17 cellular contexts compared by ENCODE assay signal in genomic region chr11:96024666-96025065, GRCh38.
A peak's percentile ranks its signal among the peaks of the same experiment; 100 is the strongest.
DNase-seq lines count a peak whose midpoint lies in the region; ATAC-seq and TF ChIP-seq lines count a peak whose summit lies in the region.
"Had no signal": no experiment of that assay in that cellular context is flagged by ENCODE, and none has a peak within 500 bp of the region (broad histone marks: within the 10 kb centered on the region; RNA-seq: fewer than 3 reads in every experiment).

No MANE protein-coding gene starts in this region.

- TF ChIP-seq CTCF in CD4-positive, alpha-beta T cell (IDR thresholded peaks at IDR 0.05): no peak
- no peak for TF ChIP-seq CTCF in activated CD8-positive, alpha-beta T cell treated with anti-CD3 and anti-CD28 coated beads for 36 hours (IDR thresholded peaks at IDR 0.05)
- no peak for TF ChIP-seq CTCF in nephron progenitor cell (IDR thresholded peaks at IDR 0.05)
- TF ChIP-seq CTCF in spleen (IDR thresholded peaks at IDR 0.05 in 8 of 11, conservative IDR thresholded peaks at IDR 0.05 in 3 of 11): no peak
- TF ChIP-seq CTCF in osteoblast (IDR thresholded peaks at IDR 0.05; ENCODE audit: extremely low read depth, low read depth, low read length): no peak

- H3K27me3 ChIP-seq in CD4-positive, alpha-beta T cell (ENCODE audit: control insufficient read depth, insufficient read depth, low read length): no peaks in the 10 kb centered on the region
- no peaks in the 10 kb centered on the region for H3K27me3 ChIP-seq in spleen (replicated peaks in 1 of 7)
- H3K27me3 ChIP-seq in osteoblast (ENCODE audit: insufficient read depth, low read length): no peaks in the 10 kb centered on the region
- H3K27me3 ChIP-seq: Peyer's patch had no signal

- H2AFZ ChIP-seq in osteoblast (ENCODE audit: low read length): no peak overlapping the region

- WGBS in spleen, 5 donors: 94 to 99% (median 95%) methylated on average over 5 of the region's 5 CpGs

- no peak for TF ChIP-seq POLR2A in spleen (IDR thresholded peaks at IDR 0.05)

- peaks cover 35% of the 10 kb centered on the region for H3K79me2 ChIP-seq in osteoblast (ENCODE audit: insufficient read depth, low read length)

- H4K20me1 ChIP-seq in osteoblast (ENCODE audit: insufficient read depth, low read length): peaks cover 14% of the 10 kb centered on the region

- POLR2A ChIA-PET in activated CD4-positive, alpha-beta T cell treated with anti-CD3 and anti-CD28 coated beads, Interleukin-2, amount 10 ng/mL, durations not matched to agents 7 days and 5 days (lab: Charles Lee): no interaction called here
- POLR2A ChIA-PET in CD4-positive, alpha-beta T cell (lab: Charles Lee): no interaction called here
- POLR2A ChIA-PET in activated CD8-positive, alpha-beta T cell treated with anti-CD3 and anti-CD28 coated beads for 36 hours (lab: Charles Lee): interaction anchor here (0.7 to 0.9 kb wide), 2 partner anchors 10 to 27 kb away, joined by 3 to 4 read pairs; no protein-coding TSS in a partner anchor

- intact Hi-C loops in activated CD4-positive, alpha-beta T cell treated with anti-CD3 and anti-CD28 coated beads, Interleukin-2, amount 10 ng/mL, durations not matched to agents 24 days and 14 days (cut with micrococcal nuclease): no loop called here
- intact Hi-C loops in CD4-positive, alpha-beta T cell (cut with DNase I, micrococcal nuclease): no loop called here
- intact Hi-C loops in activated CD8-positive, alpha-beta T cell treated with anti-CD3 and anti-CD28 coated beads for 36 hours (cut with micrococcal nuclease): no loop called here
- intact Hi-C loops in spleen (cut with DNase I; ENCODE audit: low total_unique reads): no loop called here

- H3K36me3 ChIP-seq in spleen (no peaks in the 10 kb centered on the region), osteoblast (ENCODE audit: insufficient read depth, low read length) (peaks cover 2% of the 10 kb centered on the region)
- H3K36me3 ChIP-seq: Peyer's patch had no signal

- H3K27me3 Mint-ChIP-seq in activated CD4-positive, alpha-beta T cell treated with anti-CD3 and anti-CD28 coated beads, Interleukin-2, amount 10 ng/mL, durations not matched to agents 7 days and 5 days: no peaks in the 10 kb centered on the region
- no peaks in the 10 kb centered on the region for H3K27me3 Mint-ChIP-seq in activated CD4-positive, alpha-beta T cell treated with anti-CD3 and anti-CD28 coated beads, Interleukin-2, amount 10 ng/mL, durations not matched to agents 24 days and 14 days
- no peaks in the 10 kb centered on the region for H3K27me3 Mint-ChIP-seq in CD4-positive, alpha-beta T cell
- no peaks in the 10 kb centered on the region for H3K27me3 Mint-ChIP-seq in activated CD8-positive, alpha-beta T cell treated with anti-CD3 and anti-CD28 coated beads for 36 hours
- no peaks in the 10 kb centered on the region for H3K27me3 Mint-ChIP-seq in nephron progenitor cell (ENCODE audit: low read depth, poor library complexity)

- no peak overlapping the region for H3K4me3 Mint-ChIP-seq in activated CD4-positive, alpha-beta T cell treated with anti-CD3 and anti-CD28 coated beads, Interleukin-2, amount 10 ng/mL, durations not matched to agents 7 days and 5 days
- no peak overlapping the region for H3K4me3 Mint-ChIP-seq in activated CD4-positive, alpha-beta T cell treated with anti-CD3 and anti-CD28 coated beads, Interleukin-2, amount 10 ng/mL, durations not matched to agents 24 days and 14 days
- H3K4me3 Mint-ChIP-seq in CD4-positive, alpha-beta T cell: no peak overlapping the region
- no peak overlapping the region for H3K4me3 Mint-ChIP-seq in activated CD8-positive, alpha-beta T cell treated with anti-CD3 and anti-CD28 coated beads for 36 hours
- H3K4me3 Mint-ChIP-seq in nephron progenitor cell: no peak overlapping the region

- ATAC-seq in CD4-positive, alpha-beta T cell (ENCODE audit: poor library complexity): peak; percentile 53
- ATAC-seq in activated CD8-positive, alpha-beta T cell treated with anti-CD3 and anti-CD28 coated beads for 36 hours: peak; percentile 47
- ATAC-seq in GM18907 (IDR thresholded peaks at IDR 0.05; ENCODE audit: unreplicated experiment): no peak

- CTCF ChIA-PET in activated CD4-positive, alpha-beta T cell treated with anti-CD3 and anti-CD28 coated beads, Interleukin-2, amount 10 ng/mL, durations not matched to agents 7 days and 5 days (lab: Charles Lee): interaction anchor here (1.4 kb wide), 1 partner anchor 318 kb away, joined by 5 read pairs; the partner anchor contains the start of gene MAML2
- CTCF ChIA-PET in CD4-positive, alpha-beta T cell (lab: Charles Lee): interaction anchor here (1.0 to 1.6 kb wide), 2 partner anchors 9 to 10 kb away, joined by 3 to 4 read pairs; no protein-coding TSS in a partner anchor
- CTCF ChIA-PET in activated CD8-positive, alpha-beta T cell treated with anti-CD3 and anti-CD28 coated beads for 36 hours (lab: Charles Lee): no interaction called here

- no peak overlapping the region for H3K4me3 ChIP-seq in spleen
- H3K4me3 ChIP-seq in osteoblast (ENCODE audit: insufficient read depth, low read length): no peak overlapping the region
- H3K4me3 ChIP-seq: Peyer's patch had no signal

- H3K4me1 ChIP-seq in spleen (peaks cover 0 to 8% (median 0%) of the 10 kb centered on the region in 6 donors), osteoblast (ENCODE audit: insufficient read depth, low read length) (peaks cover 4% of the 10 kb centered on the region)
- H3K4me1 ChIP-seq: Peyer's patch had no signal

- peaks cover 21% of the 10 kb centered on the region for H3K36me3 Mint-ChIP-seq in activated CD4-positive, alpha-beta T cell treated with anti-CD3 and anti-CD28 coated beads, Interleukin-2, amount 10 ng/mL, durations not matched to agents 7 days and 5 days (ENCODE audit: low read depth)
- peaks cover 1% of the 10 kb centered on the region for H3K36me3 Mint-ChIP-seq in activated CD4-positive, alpha-beta T cell treated with anti-CD3 and anti-CD28 coated beads, Interleukin-2, amount 10 ng/mL, durations not matched to agents 24 days and 14 days (ENCODE audit: low read depth)
- peaks cover 19% of the 10 kb centered on the region for H3K36me3 Mint-ChIP-seq in CD4-positive, alpha-beta T cell (ENCODE audit: low read depth)
- peaks cover 10% of the 10 kb centered on the region for H3K36me3 Mint-ChIP-seq in activated CD8-positive, alpha-beta T cell treated with anti-CD3 and anti-CD28 coated beads for 36 hours (ENCODE audit: low read depth)
- peaks cover 7% of the 10 kb centered on the region for H3K36me3 Mint-ChIP-seq in nephron progenitor cell (ENCODE audit: low read depth)

- no peaks in the 10 kb centered on the region for H3K9me3 Mint-ChIP-seq in activated CD4-positive, alpha-beta T cell treated with anti-CD3 and anti-CD28 coated beads, Interleukin-2, amount 10 ng/mL, durations not matched to agents 7 days and 5 days
- H3K9me3 Mint-ChIP-seq in activated CD4-positive, alpha-beta T cell treated with anti-CD3 and anti-CD28 coated beads, Interleukin-2, amount 10 ng/mL, durations not matched to agents 24 days and 14 days: no peaks in the 10 kb centered on the region
- H3K9me3 Mint-ChIP-seq in CD4-positive, alpha-beta T cell: no peaks in the 10 kb centered on the region
- no peaks in the 10 kb centered on the region for H3K9me3 Mint-ChIP-seq in activated CD8-positive, alpha-beta T cell treated with anti-CD3 and anti-CD28 coated beads for 36 hours
- H3K9me3 Mint-ChIP-seq in nephron progenitor cell: no peaks in the 10 kb centered on the region

- peak overlapping the region; percentile 42 for H3K27ac Mint-ChIP-seq in activated CD4-positive, alpha-beta T cell treated with anti-CD3 and anti-CD28 coated beads, Interleukin-2, amount 10 ng/mL, durations not matched to agents 7 days and 5 days
- H3K27ac Mint-ChIP-seq in activated CD4-positive, alpha-beta T cell treated with anti-CD3 and anti-CD28 coated beads, Interleukin-2, amount 10 ng/mL, durations not matched to agents 24 days and 14 days: no peak overlapping the region
- H3K27ac Mint-ChIP-seq in CD4-positive, alpha-beta T cell: peak overlapping the region; percentile 75
- H3K27ac Mint-ChIP-seq in activated CD8-positive, alpha-beta T cell treated with anti-CD3 and anti-CD28 coated beads for 36 hours: peak overlapping the region; percentile 5
- H3K27ac Mint-ChIP-seq in nephron progenitor cell: peak overlapping the region; percentile 16

- no peak overlapping the region for H3K27ac ChIP-seq in CD4-positive, alpha-beta T cell (ENCODE audit: low read depth, low read length)
- H3K27ac ChIP-seq in spleen (no peak overlapping the region), osteoblast (ENCODE audit: low read depth, low read length) (no peak overlapping the region)
- H3K27ac ChIP-seq: C4-2B, Peyer's patch had no signal

- H3K9me3 ChIP-seq in CD4-positive, alpha-beta T cell (ENCODE audit: control insufficient read depth, low read length): no peaks in the 10 kb centered on the region
- H3K9me3 ChIP-seq in spleen (no peaks in the 10 kb centered on the region), osteoblast (ENCODE audit: low read depth, low read length) (no peaks in the 10 kb centered on the region)
- H3K9me3 ChIP-seq: Peyer's patch had no signal

- peaks cover 31% of the 10 kb centered on the region for H3K4me1 Mint-ChIP-seq in activated CD4-positive, alpha-beta T cell treated with anti-CD3 and anti-CD28 coated beads, Interleukin-2, amount 10 ng/mL, durations not matched to agents 7 days and 5 days
- H3K4me1 Mint-ChIP-seq in activated CD4-positive, alpha-beta T cell treated with anti-CD3 and anti-CD28 coated beads, Interleukin-2, amount 10 ng/mL, durations not matched to agents 24 days and 14 days: peaks cover 20% of the 10 kb centered on the region
- peaks cover 82% of the 10 kb centered on the region for H3K4me1 Mint-ChIP-seq in CD4-positive, alpha-beta T cell (ENCODE audit: low read depth)
- peaks cover 67% of the 10 kb centered on the region for H3K4me1 Mint-ChIP-seq in activated CD8-positive, alpha-beta T cell treated with anti-CD3 and anti-CD28 coated beads for 36 hours (ENCODE audit: low read depth)
- H3K4me1 Mint-ChIP-seq in nephron progenitor cell: peaks cover 37% of the 10 kb centered on the region

- no peak for DNase-seq in activated CD4-positive, alpha-beta T cell treated with anti-CD3 and anti-CD28 coated beads, Interleukin-2, amount 10 ng/mL, durations not matched to agents 7 days and 5 days
- no peak for DNase-seq in activated CD4-positive, alpha-beta T cell treated with anti-CD3 and anti-CD28 coated beads, Interleukin-2, amount 10 ng/mL, durations not matched to agents 24 days and 14 days
- DNase-seq in CD4-positive, alpha-beta T cell: no peak
- DNase-seq in activated CD8-positive, alpha-beta T cell treated with anti-CD3 and anti-CD28 coated beads for 36 hours: peak; percentile 16
- DNase-seq in nephron progenitor cell (no peak), spleen (no peak), osteoblast (ENCODE audit: insufficient read length, low spot score, missing footprints) (no peak)
- DNase-seq: GOT3, HCEC 1CT, Kasumi-1, NCI-H1694, NCI-H2081, NCI-H2171, NCI-H524 treated with DMSO at 0.1 percent for 48 hours, Peyer's patch had no signal

- no peak overlapping the region for H3K4me2 ChIP-seq in osteoblast (ENCODE audit: insufficient read depth, low read length)
